Comparison of ENCODE assay signal across 8 cellular contexts in genomic region chr9:5449521-5450359, GRCh38. TPM values are rescaled to one million over a fixed set of nuclear protein-coding genes. Genes with fewer than 3 reads are reported as not detected.
DNase-seq lines count a peak whose midpoint lies in the region; ATAC-seq lines count a peak whose summit lies in the region.

No MANE protein-coding gene starts in this region.

- peak overlapping the region; percentile 75 to 88 (median 81) for H3K9ac ChIP-seq in skeletal muscle tissue (ENCODE audit: low read depth in 1 of 3, low read length in 3 of 3)

- no peaks in the 10 kb centered on the region for H3K27me3 Mint-ChIP-seq in T-helper 17 cell

- H3K4me3 ChIP-seq in HAP-1 (peak overlapping the region; percentile 28), skeletal muscle tissue (ENCODE audit: low read length in 3 of 3) (peak overlapping the region; percentile 81 to 97 (median 87))

- in situ Hi-C loops in HAP-1 (cut with MboI; ENCODE audit: low sequenced_read_pairs), result loop anchor here (10.0 to 25.0 kb wide), 2 partner anchors 135 to 687 kb away; no protein-coding TSS in a partner anchor

- H3K4me3 Mint-ChIP-seq in T-helper 17 cell, result peak overlapping the region; percentile 92

- H3K4me1 Mint-ChIP-seq in T-helper 17 cell, result peaks cover 46% of the 10 kb centered on the region

- no peaks in the 10 kb centered on the region for H3K27me3 ChIP-seq in HAP-1 (ENCODE audit: low read depth)
- H3K27me3 ChIP-seq in skeletal muscle tissue (ENCODE audit: control insufficient read depth in 3 of 3, insufficient read depth in 3 of 3, low read length in 3 of 3), result no peaks in the 10 kb centered on the region

- H3K36me3 Mint-ChIP-seq in T-helper 17 cell (ENCODE audit: low read depth), result no peaks in the 10 kb centered on the region

- H3K4me1 ChIP-seq in HAP-1, result peaks cover 7% of the 10 kb centered on the region
- H3K4me1 ChIP-seq in skeletal muscle tissue (ENCODE audit: control insufficient read depth in 3 of 3, insufficient read depth in 3 of 3, low read length in 3 of 3), result peaks cover 4 to 15% (median 9%) of the 10 kb centered on the region in 3 donors

- H3K27ac Mint-ChIP-seq in T-helper 17 cell, result peak overlapping the region; percentile 98

- H3K27ac ChIP-seq in skeletal muscle tissue (ENCODE audit: low read depth, low read length), result peak overlapping the region; percentile 82

- no peaks in the 10 kb centered on the region for H3K36me3 ChIP-seq in HAP-1 (replicated peaks)
- H3K36me3 ChIP-seq in skeletal muscle tissue (ENCODE audit: control insufficient read depth in 3 of 3, insufficient read depth in 3 of 3, low read length in 3 of 3), result no peaks in the 10 kb centered on the region

- peak; percentile 10 for ATAC-seq in T-helper 17 cell
- no peak for ATAC-seq in GM19324 (IDR thresholded peaks at IDR 0.05; ENCODE audit: low FRiP score, unreplicated experiment)
- no peak for ATAC-seq in HG02610 (IDR thresholded peaks at IDR 0.05; ENCODE audit: unreplicated experiment)

- DNase-seq in HAP-1 (ENCODE audit: low spot score in 2 of 2), result no peak
- DNase-seq in T-helper 17 cell, result no peak
- peak; percentile 10 for DNase-seq in germinal center (ENCODE audit: low spot score)
- no peak for DNase-seq in DMS 273 (lab: John Stamatoyannopoulos, UW; ENCODE audit: unreplicated experiment)
- no peak for DNase-seq in NAMALWA (ENCODE audit: low spot score)

- H3K9me3 ChIP-seq in HAP-1, result no peaks in the 10 kb centered on the region
- no peaks in the 10 kb centered on the region for H3K9me3 ChIP-seq in T-helper 17 cell (ENCODE audit: control insufficient read depth, low read length, poor library complexity, severe bottlenecking)
- no peaks in the 10 kb centered on the region for H3K9me3 ChIP-seq in skeletal muscle tissue (ENCODE audit: control insufficient read depth in 3 of 3, low read length in 3 of 3)

RNA-seq across cellular contexts. Expression of gene CD274, which starts 0.6 kb away (rescaled TPM):
- 1 to 10 TPM; 4.7 to 6.7 TPM for total RNA-seq in T-helper 17 cell
- 0.52 TPM for total RNA-seq in skeletal muscle tissue

RNA-seq across cellular contexts. Expression of gene PLGRKT, which starts 12.0 kb away (rescaled TPM):
- total RNA-seq in T-helper 17 cell (10 to 100 TPM; 17.4 to 23.5 TPM), skeletal muscle tissue (15.1 TPM)
